18 cellular contexts compared by ENCODE assay signal in the genomic region with DNA sequence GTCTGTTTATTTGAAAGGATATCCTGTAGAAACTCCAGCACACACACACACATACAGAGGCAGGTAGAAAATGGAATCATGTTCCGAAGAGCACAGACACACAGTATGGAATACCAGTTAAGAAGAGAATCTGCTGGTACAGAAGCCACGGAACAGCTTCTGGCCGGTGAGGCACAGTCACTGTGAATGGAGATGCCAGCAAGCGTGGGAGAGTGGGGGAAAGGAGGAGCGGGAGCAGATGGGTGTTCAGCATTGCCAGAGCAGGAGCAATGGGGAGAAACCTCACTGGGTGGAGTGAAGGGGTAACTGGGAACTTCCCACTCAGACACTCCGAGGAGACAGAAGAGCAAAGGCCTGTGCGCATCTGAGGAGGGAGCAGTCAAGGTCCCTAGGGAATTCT. TPM values are rescaled to one million over a fixed set of nuclear protein-coding genes. Genes with fewer than 3 reads are reported as not detected.
DNase-seq lines count a peak whose midpoint lies in the region; ATAC-seq and TF ChIP-seq lines count a peak whose summit lies in the region.
"Had no signal": no experiment of that assay in that cellular context is flagged by ENCODE, and none has a peak within 500 bp of the region (broad histone marks: within the 10 kb centered on the region; RNA-seq: fewer than 3 reads in every experiment).

No MANE protein-coding gene starts in this region.

- peaks cover 16% of the 10 kb centered on the region for H3K4me1 Mint-ChIP-seq in nephron
- peaks cover 44% of the 10 kb centered on the region for H3K4me1 Mint-ChIP-seq in stimulated activated effector memory CD8-positive, alpha-beta T cell treated with anti-CD3 and anti-CD28 coated beads, Interleukin-12 subunit alpha, Interleukin-12 subunit beta, amount 100 ng/mL, for 72 hours
- H3K4me1 Mint-ChIP-seq: CD4-positive, CD25-positive, alpha-beta regulatory T cell; H9 had no signal

- peaks cover 10% of the 10 kb centered on the region for H3K27me3 Mint-ChIP-seq in nephron (ENCODE audit: low read depth)

- intact Hi-C loops in dorsolateral prefrontal cortex (cut with DNase I) = no loop called here

- no peaks in the 10 kb centered on the region for H3K36me3 Mint-ChIP-seq in nephron (ENCODE audit: low read depth)
- no peaks in the 10 kb centered on the region for H3K36me3 Mint-ChIP-seq in stimulated activated effector memory CD8-positive, alpha-beta T cell treated with anti-CD3 and anti-CD28 coated beads, Interleukin-12 subunit alpha, Interleukin-12 subunit beta, amount 100 ng/mL, for 72 hours
- H3K36me3 Mint-ChIP-seq: CD4-positive, CD25-positive, alpha-beta regulatory T cell; CD8-positive, alpha-beta memory T cell had no signal

- DNase-seq in G401 (ENCODE audit: low spot score) = peak; percentile 30
- DNase-seq in dorsolateral prefrontal cortex = peak in 6 of 10 donors; percentile 53 to 67 (median 60)
- DNase-seq in stimulated activated effector memory CD8-positive, alpha-beta T cell treated with anti-CD3 and anti-CD28 coated beads, Interleukin-12 subunit alpha, Interleukin-12 subunit beta, amount 100 ng/mL, for 72 hours (ENCODE audit: low spot score in 2 of 2) = no peak
- DNase-seq in occipital lobe (lab: John Stamatoyannopoulos, UW) = no peak
- no peak for DNase-seq in activated T-cell treated with anti-CD3 and anti-CD28 coated beads for 4 hours
- DNase-seq: BE2C; C1 segment of cervical spinal cord; CD4-positive, CD25-positive, alpha-beta regulatory T cell; CD8-positive, alpha-beta memory T cell; COR-L47; DMS79 treated with DMSO at 0.1 percent for 48 hours; GOT3; H9; IMR-90; KBM-7 had no signal

- no peak overlapping the region for H3K4me3 ChIP-seq in dorsolateral prefrontal cortex
- H3K4me3 ChIP-seq: GM12878 had no signal

- no peak for TF ChIP-seq CTCF in dorsolateral prefrontal cortex (IDR thresholded peaks at IDR 0.05 in 54 of 56, conservative IDR thresholded peaks at IDR 0.05 in 2 of 56; ENCODE audit: low read depth in 1 of 56, partially characterized antibody in 56 of 56)
- TF ChIP-seq CTCF in nephron (IDR thresholded peaks at IDR 0.05; ENCODE audit: unreplicated experiment in 3 of 3) = no peak

- H3K27ac Mint-ChIP-seq in nephron = peak overlapping the region in 2 of 3 experiments; percentile 46 to 76
- peak overlapping the region; percentile 23 for H3K27ac Mint-ChIP-seq in stimulated activated effector memory CD8-positive, alpha-beta T cell treated with anti-CD3 and anti-CD28 coated beads, Interleukin-12 subunit alpha, Interleukin-12 subunit beta, amount 100 ng/mL, for 72 hours

- no peaks in the 10 kb centered on the region for H3K9me3 Mint-ChIP-seq in nephron
- no peaks in the 10 kb centered on the region for H3K9me3 Mint-ChIP-seq in stimulated activated effector memory CD8-positive, alpha-beta T cell treated with anti-CD3 and anti-CD28 coated beads, Interleukin-12 subunit alpha, Interleukin-12 subunit beta, amount 100 ng/mL, for 72 hours
- H3K9me3 Mint-ChIP-seq: CD4-positive, CD25-positive, alpha-beta regulatory T cell; CD8-positive, alpha-beta memory T cell; H9 had no signal

- H3K27ac ChIP-seq in dorsolateral prefrontal cortex = peak overlapping the region in 1 of 59 donors; percentile 10

- H3K4me3 Mint-ChIP-seq in nephron = peak overlapping the region in 1 of 3 experiments; percentile 1
- no peak overlapping the region for H3K4me3 Mint-ChIP-seq in stimulated activated effector memory CD8-positive, alpha-beta T cell treated with anti-CD3 and anti-CD28 coated beads, Interleukin-12 subunit alpha, Interleukin-12 subunit beta, amount 100 ng/mL, for 72 hours
- H3K4me3 Mint-ChIP-seq: CD4-positive, CD25-positive, alpha-beta regulatory T cell; CD8-positive, alpha-beta memory T cell; H9 had no signal

- no peaks in the 10 kb centered on the region for H3K27me3 ChIP-seq in dorsolateral prefrontal cortex
- H3K27me3 ChIP-seq: BE2C had no signal

- in situ Hi-C loops in G401 (cut with HindIII; ENCODE audit: low sequenced_read_pairs) = no loop called here

- ATAC-seq in stimulated activated effector memory CD8-positive, alpha-beta T cell treated with anti-CD3 and anti-CD28 coated beads, Interleukin-12 subunit alpha, Interleukin-12 subunit beta, amount 100 ng/mL, for 72 hours = no peak
- no peak for ATAC-seq in HG02571 (IDR thresholded peaks at IDR 0.05; ENCODE audit: unreplicated experiment)
- ATAC-seq: GM12878 had no signal

RNA-seq across cellular contexts. Expression of a gene that starts 9.5 kb away (rescaled TPM):
- 58.5 and 67.9 TPM in 2 replicates for total RNA-seq in G401 (2014; rRNA removed; shearing (Covaris generic))
- total RNA-seq in dorsolateral prefrontal cortex (10 to 100 TPM; 18.1 to 58.7 (median 39.5) TPM), occipital lobe (27.0 TPM)

RNA-seq across cellular contexts. Expression of a gene that starts 36.4 kb away (rescaled TPM):
- total RNA-seq in G401 (2014; rRNA removed; shearing (Covaris generic)) = 9.0 and 14.2 TPM in 2 replicates
- 100 to 1,000 TPM in 10 of 120 experiments, 10 to 100 TPM in 108, 1 to 10 TPM in 2; 8.6 to 287 (median 24.8) TPM for total RNA-seq in dorsolateral prefrontal cortex
- total RNA-seq in occipital lobe = 27.5 TPM

RNA-seq across cellular contexts. Expression of a gene that starts 57.3 kb away (rescaled TPM):
- 23.8 and 55.4 TPM in 2 replicates for total RNA-seq in G401 (2014; rRNA removed; shearing (Covaris generic))
- total RNA-seq in dorsolateral prefrontal cortex (10 to 100 TPM; 19.8 to 45.2 (median 29.5) TPM), occipital lobe (33.1 TPM)

RNA-seq across cellular contexts. Expression of a gene that starts 57.8 kb away (rescaled TPM):
- total RNA-seq in G401 (2014; rRNA removed; shearing (Covaris generic)) = 0.78 TPM in 1 of 2 replicates, not detected in the other
- total RNA-seq in dorsolateral prefrontal cortex (1 to 10 TPM; 1.5 to 7.6 (median 4.2) TPM), occipital lobe (2.7 TPM)
- total RNA-seq: GM12878, IMR-90 had no signal

Comparison
In these comparisons a context has a peak if more than half of its experiments do, and no peak if none do; other contexts are left out.
1. DNase-seq: peak in G401 (single experiment) and dorsolateral prefrontal cortex (6 of 10); none in stimulated activated effector memory CD8-positive, alpha-beta T cell treated with anti-CD3 and anti-CD28 coated beads, Interleukin-12 subunit alpha, Interleukin-12 subunit beta, amount 100 ng/mL, for 72 hours (0 of 2), occipital lobe (single experiment) and activated T-cell treated with anti-CD3 and anti-CD28 coated beads for 4 hours (single experiment).